15 cellular contexts compared by ENCODE assay signal in the genomic region with DNA sequence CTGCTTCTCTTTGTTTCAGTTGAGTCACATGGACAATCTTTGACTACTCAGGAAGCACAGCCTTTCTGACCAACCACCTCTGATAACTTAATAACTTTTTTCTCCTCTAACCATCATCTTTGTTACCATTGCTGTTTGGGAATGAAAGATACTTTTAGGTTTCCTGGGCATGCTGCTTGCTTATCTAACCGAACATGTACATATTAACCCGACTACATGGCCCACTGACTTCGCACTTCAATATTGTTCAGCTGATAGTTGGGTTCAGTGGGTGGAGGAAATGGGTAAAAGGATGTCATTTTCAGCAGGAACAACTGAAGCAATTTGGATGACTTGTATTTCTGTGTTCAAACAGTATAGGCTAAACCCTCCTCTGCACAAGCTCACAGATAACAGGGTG.
DNase-seq lines count a peak whose midpoint lies in the region; TF ChIP-seq lines count a peak whose summit lies in the region.
"Had no signal": no experiment of that assay in that cellular context is flagged by ENCODE, and none has a peak within 500 bp of the region (broad histone marks: within the 10 kb centered on the region; RNA-seq: fewer than 3 reads in every experiment).

No MANE protein-coding gene starts in this region.

- H2AFZ ChIP-seq in Loucy (ENCODE audit: low read length), result peak overlapping the region; percentile 39; the same call in 1 of the 2 replicates

- no peaks in the 10 kb centered on the region for H3K79me2 ChIP-seq in Loucy (ENCODE audit: insufficient read depth, low read length)

- no peak overlapping the region for H3K9ac ChIP-seq in BLaER1
- no peak overlapping the region for H3K9ac ChIP-seq in Loucy (ENCODE audit: low read depth, low read length, poor library complexity, severe bottlenecking)

- DNase-seq in glomerular visceral epithelial cell (ENCODE audit: extremely low spot score) (peak; percentile 14), renal cortical epithelial cell (ENCODE audit: low read depth) (peak; percentile 89), NCI-H146 treated with DMSO at 0.1 percent for 48 hours (lab: John Stamatoyannopoulos, UW; ENCODE audit: unreplicated experiment) (no peak), OCI-M1 (lab: John Stamatoyannopoulos, UW) (no peak)
- no peak for DNase-seq in activated CD4-positive, alpha-beta T cell treated with anti-CD3 and anti-CD28 coated beads for 4 hours
- DNase-seq: 8988T; Calu3; CD8-positive, alpha-beta T cell; DMS 273 treated with DMSO at 0.1 percent for 48 hours; Karpas-422 had no signal

- H3K27me3 ChIP-seq in BLaER1 (no peaks in the 10 kb centered on the region), Loucy (ENCODE audit: insufficient read depth, low read length, poor library complexity, severe bottlenecking) (no peaks in the 10 kb centered on the region)

- H3K27ac ChIP-seq in BLaER1, result no peak overlapping the region

- peaks cover 46% of the 10 kb centered on the region for H3K9me3 ChIP-seq in BLaER1
- H3K9me3 ChIP-seq in Loucy (ENCODE audit: insufficient read depth, low read depth, low read length), result peaks cover 2% of the 10 kb centered on the region; the same call in 1 of the 2 replicates
- H3K9me3 ChIP-seq: HAP-1 had no signal

- H3K36me3 ChIP-seq in BLaER1 (peaks cover 3% of the 10 kb centered on the region; the same call in 1 of the 2 replicates), Loucy (ENCODE audit: insufficient read depth, low read length) (no peaks in the 10 kb centered on the region)
- H3K36me3 ChIP-seq: HAP-1 had no signal

- H4K20me1 ChIP-seq in BLaER1 (no peaks in the 10 kb centered on the region), Loucy (ENCODE audit: insufficient read depth, low read length, poor library complexity, severe bottlenecking) (no peaks in the 10 kb centered on the region)

- H3K4me2 ChIP-seq in BLaER1 (peak overlapping the region; percentile 32), Loucy (ENCODE audit: low read depth, low read length, poor library complexity, severe bottlenecking) (no peak overlapping the region)

- H3K4me3 ChIP-seq in BLaER1 (no peak overlapping the region), Loucy (ENCODE audit: low read length, poor library complexity, severe bottlenecking) (no peak overlapping the region)
- H3K4me3 ChIP-seq: GM12878, HAP-1, K562 had no signal

- H3K4me1 ChIP-seq in BLaER1, result peaks cover 18% of the 10 kb centered on the region
- no peaks in the 10 kb centered on the region for H3K4me1 ChIP-seq in Loucy (ENCODE audit: insufficient read depth, low read length, poor library complexity, severe bottlenecking)
- H3K4me1 ChIP-seq: HAP-1 had no signal

- no peaks in the 10 kb centered on the region for H3F3A ChIP-seq in Loucy (ENCODE audit: low read depth)

- no peak for TF ChIP-seq CTCF in Loucy (conservative IDR thresholded peaks at IDR 0.05; ENCODE audit: low read length)

- H3K9me2 ChIP-seq in Loucy (replicated peaks; ENCODE audit: low read depth, low read length), result no peaks in the 10 kb centered on the region

Comparison
In these comparisons a context has a peak if more than half of its experiments do, and no peak if none do; other contexts are left out.
1. DNase-seq: peak in glomerular visceral epithelial cell (single experiment) and renal cortical epithelial cell (single experiment); none in NCI-H146 treated with DMSO at 0.1 percent for 48 hours (single experiment), OCI-M1 (single experiment) and activated CD4-positive, alpha-beta T cell treated with anti-CD3 and anti-CD28 coated beads for 4 hours (0 of 2).